ENCODE assay signal across 13 cellular contexts in the genomic region with DNA sequence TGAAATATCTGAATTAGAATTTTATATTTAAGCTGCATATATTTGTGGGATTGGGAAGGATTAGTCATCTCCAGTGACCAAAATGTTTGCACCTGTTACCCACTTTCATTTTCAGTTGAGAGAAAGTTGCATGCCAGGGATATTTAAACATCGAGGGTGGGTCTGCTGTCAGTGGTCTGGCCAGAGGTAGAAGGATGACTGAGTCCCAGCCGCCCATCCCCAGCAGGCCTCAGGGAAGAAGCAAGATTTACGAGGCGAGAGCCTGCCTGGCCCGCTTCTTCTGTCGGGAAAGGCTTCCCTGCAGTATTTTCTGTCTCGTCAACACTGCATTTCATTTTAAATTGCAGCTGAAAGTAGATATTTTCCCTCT. TPM values are rescaled to one million over a fixed set of nuclear protein-coding genes. Genes with fewer than 3 reads are reported as not detected.
DNase-seq lines count a peak whose midpoint lies in the region; ATAC-seq and TF ChIP-seq lines count a peak whose summit lies in the region.
"Had no signal": no experiment of that assay in that cellular context is flagged by ENCODE, and none has a peak within 500 bp of the region (broad histone marks: within the 10 kb centered on the region; RNA-seq: fewer than 3 reads in every experiment).

No MANE protein-coding gene starts in this region.

- WGBS in heart left ventricle, 4 donors: 59 to 68% (median 64%) methylated on average over 7 of the region's 7 CpGs

- intact Hi-C loops in heart left ventricle (cut with DNase I) (loop anchor here in 9 of 10 donors (5.0 to 10.0 kb wide), 8 partner anchors 42 to 190 kb away; partner anchors contain the start of gene RHCE (in 1 of the 9)), Right ventricle myocardium superior (cut with DNase I) (loop anchor here (5.0 kb wide), 2 partner anchors 82 to 127 kb away; no protein-coding TSS in a partner anchor)
- intact Hi-C loops in activated CD8-positive, alpha-beta T cell treated with anti-CD3 and anti-CD28 coated beads for 36 hours (cut with micrococcal nuclease): no loop called here

- no peaks in the 10 kb centered on the region for H3K9me3 Mint-ChIP-seq in activated CD8-positive, alpha-beta T cell treated with anti-CD3 and anti-CD28 coated beads for 36 hours
- H3K9me3 Mint-ChIP-seq in mesothelial cell of epicardium: no peaks in the 10 kb centered on the region
- H3K9me3 Mint-ChIP-seq in activated CD8-positive, alpha-beta memory T cell treated with anti-CD3 and anti-CD28 coated beads, Interleukin-2, amount 10 ng/mL, durations not matched to agents 7 days and 5 days (ENCODE audit: low read depth): no peaks in the 10 kb centered on the region

- H3K4me1 ChIP-seq in heart left ventricle: peaks cover 0 to 41% (median 32%) of the 10 kb centered on the region in 12 donors
- H3K4me1 ChIP-seq: pancreas had no signal

- no peaks in the 10 kb centered on the region for H3K36me3 ChIP-seq in heart left ventricle
- H3K36me3 ChIP-seq: pancreas, Peyer's patch had no signal

- H3K27me3 ChIP-seq in heart left ventricle: no peaks in the 10 kb centered on the region
- H3K27me3 ChIP-seq: pancreas, Peyer's patch had no signal

- DNase-seq in heart left ventricle (no peak), Right ventricle myocardium superior (no peak), mesothelial cell of epicardium (ENCODE audit: low spot score in 2 of 2, unreplicated experiment in 2 of 2) (no peak), HEK293T (ENCODE audit: extremely low spot score) (no peak)
- DNase-seq in activated CD8-positive, alpha-beta T cell treated with anti-CD3 and anti-CD28 coated beads for 36 hours: peak; percentile 24
- no peak for DNase-seq in activated CD8-positive, alpha-beta memory T cell treated with anti-CD3 and anti-CD28 coated beads, Interleukin-2, amount 10 ng/mL, durations not matched to agents 7 days and 5 days
- DNase-seq: DMS79 treated with DMSO at 0.1 percent for 48 hours, IMR-90, NCI-H1436 treated with DMSO at 0.1 percent for 48 hours, pancreas, Peyer's patch had no signal

- no peak for ATAC-seq in heart left ventricle
- ATAC-seq in Right ventricle myocardium superior (ENCODE audit: poor library complexity): no peak
- ATAC-seq in activated CD8-positive, alpha-beta T cell treated with anti-CD3 and anti-CD28 coated beads for 36 hours: no peak
- no peak for ATAC-seq in HG03045 (IDR thresholded peaks at IDR 0.05; ENCODE audit: unreplicated experiment)
- ATAC-seq in activated CD8-positive, alpha-beta memory T cell treated with anti-CD3 and anti-CD28 coated beads, Interleukin-2, amount 10 ng/mL, durations not matched to agents 7 days and 5 days: no peak

- POLR2A ChIA-PET in activated CD8-positive, alpha-beta T cell treated with anti-CD3 and anti-CD28 coated beads for 36 hours (lab: Charles Lee): interaction anchor here (1.0 to 2.1 kb wide), 2 partner anchors 9 to 61 kb away, joined by 5 to 7 read pairs; no protein-coding TSS in a partner anchor
- POLR2A ChIA-PET in HEK293T (lab: Yijun Ruan, JAX): no interaction called here

- TF ChIP-seq POLR2A in heart left ventricle (IDR thresholded peaks at IDR 0.05): no peak

- H3K4me3 ChIP-seq in heart left ventricle: no peak overlapping the region

- H3K4me1 Mint-ChIP-seq in activated CD8-positive, alpha-beta T cell treated with anti-CD3 and anti-CD28 coated beads for 36 hours (ENCODE audit: low read depth): peaks cover 48% of the 10 kb centered on the region
- H3K4me1 Mint-ChIP-seq in mesothelial cell of epicardium: peaks cover 15% of the 10 kb centered on the region
- peaks cover 40% of the 10 kb centered on the region for H3K4me1 Mint-ChIP-seq in activated CD8-positive, alpha-beta memory T cell treated with anti-CD3 and anti-CD28 coated beads, Interleukin-2, amount 10 ng/mL, durations not matched to agents 7 days and 5 days

- H3K27ac ChIP-seq in heart left ventricle (peak overlapping the region in 7 of 12 donors; percentile 81 to 94 (median 84)), temporal lobe (ENCODE audit: low read depth, low read length) (peak overlapping the region; percentile 38)

- H3K9me3 ChIP-seq in heart left ventricle: no peaks in the 10 kb centered on the region
- H3K9me3 ChIP-seq: pancreas, Peyer's patch had no signal

- no peak for TF ChIP-seq CTCF in heart left ventricle (IDR thresholded peaks at IDR 0.05)
- no peak for TF ChIP-seq CTCF in activated CD8-positive, alpha-beta T cell treated with anti-CD3 and anti-CD28 coated beads for 36 hours (IDR thresholded peaks at IDR 0.05)
- TF ChIP-seq CTCF in mesothelial cell of epicardium (IDR thresholded peaks at IDR 0.05; ENCODE audit: unreplicated experiment): no peak

- H3K4me3 Mint-ChIP-seq in activated CD8-positive, alpha-beta T cell treated with anti-CD3 and anti-CD28 coated beads for 36 hours: no peak overlapping the region
- H3K4me3 Mint-ChIP-seq in mesothelial cell of epicardium: no peak overlapping the region
- H3K4me3 Mint-ChIP-seq in activated CD8-positive, alpha-beta memory T cell treated with anti-CD3 and anti-CD28 coated beads, Interleukin-2, amount 10 ng/mL, durations not matched to agents 7 days and 5 days: no peak overlapping the region

- H3K36me3 Mint-ChIP-seq in activated CD8-positive, alpha-beta T cell treated with anti-CD3 and anti-CD28 coated beads for 36 hours (ENCODE audit: low read depth): no peaks in the 10 kb centered on the region
- no peaks in the 10 kb centered on the region for H3K36me3 Mint-ChIP-seq in mesothelial cell of epicardium
- H3K36me3 Mint-ChIP-seq in activated CD8-positive, alpha-beta memory T cell treated with anti-CD3 and anti-CD28 coated beads, Interleukin-2, amount 10 ng/mL, durations not matched to agents 7 days and 5 days: no peaks in the 10 kb centered on the region

- CTCF ChIA-PET in activated CD8-positive, alpha-beta T cell treated with anti-CD3 and anti-CD28 coated beads for 36 hours (lab: Charles Lee): interaction anchor here (0.7 to 2.7 kb wide), 9 partner anchors 9 to 181 kb away, joined by 3 to 9 read pairs (median 4); no protein-coding TSS in a partner anchor
- CTCF ChIA-PET in activated CD8-positive, alpha-beta memory T cell treated with anti-CD3 and anti-CD28 coated beads, Interleukin-2, amount 10 ng/mL, durations not matched to agents 7 days and 5 days (lab: Charles Lee): interaction anchor here (1.0 to 1.3 kb wide), 4 partner anchors 28 to 187 kb away, joined by 3 to 6 read pairs (median 3); no protein-coding TSS in a partner anchor
- CTCF ChIA-PET in HEK293T (lab: Yijun Ruan, JAX): no interaction called here

- H3K27ac Mint-ChIP-seq in activated CD8-positive, alpha-beta T cell treated with anti-CD3 and anti-CD28 coated beads for 36 hours: no peak overlapping the region
- H3K27ac Mint-ChIP-seq in mesothelial cell of epicardium: peak overlapping the region; percentile 47
- no peak overlapping the region for H3K27ac Mint-ChIP-seq in activated CD8-positive, alpha-beta memory T cell treated with anti-CD3 and anti-CD28 coated beads, Interleukin-2, amount 10 ng/mL, durations not matched to agents 7 days and 5 days

- peaks cover 18% of the 10 kb centered on the region for H3K27me3 Mint-ChIP-seq in activated CD8-positive, alpha-beta T cell treated with anti-CD3 and anti-CD28 coated beads for 36 hours
- H3K27me3 Mint-ChIP-seq in mesothelial cell of epicardium (ENCODE audit: low read depth): peaks cover 68% of the 10 kb centered on the region
- peaks cover 72% of the 10 kb centered on the region for H3K27me3 Mint-ChIP-seq in activated CD8-positive, alpha-beta memory T cell treated with anti-CD3 and anti-CD28 coated beads, Interleukin-2, amount 10 ng/mL, durations not matched to agents 7 days and 5 days

TF ChIP-seq in HEK293T, 16 proteins besides CTCF, POLR2A, EP300 and RAD21:
- no peak for TF ChIP-seq SP1 (IDR thresholded peaks at IDR 0.05)
- TF ChIP-seq LEF1 (IDR thresholded peaks at IDR 0.05; ENCODE audit: borderline replicate concordance): no peak
- TF ChIP-seq BHLHE40 (IDR thresholded peaks at IDR 0.05; ENCODE audit: borderline replicate concordance): no peak
- TF ChIP-seq, protein P1, sequence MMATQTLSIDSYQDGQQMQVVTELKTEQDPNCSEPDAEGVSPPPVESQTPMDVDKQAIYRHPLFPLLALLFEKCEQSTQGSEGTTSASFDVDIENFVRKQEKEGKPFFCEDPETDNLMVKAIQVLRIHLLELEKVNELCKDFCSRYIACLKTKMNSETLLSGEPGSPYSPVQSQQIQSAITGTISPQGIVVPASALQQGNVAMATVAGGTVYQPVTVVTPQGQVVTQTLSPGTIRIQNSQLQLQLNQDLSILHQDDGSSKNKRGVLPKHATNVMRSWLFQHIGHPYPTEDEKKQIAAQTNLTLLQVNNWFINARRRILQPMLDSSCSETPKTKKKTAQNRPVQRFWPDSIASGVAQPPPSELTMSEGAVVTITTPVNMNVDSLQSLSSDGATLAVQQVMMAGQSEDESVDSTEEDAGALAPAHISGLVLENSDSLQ (IDR thresholded peaks at IDR 0.05): no peak
- TF ChIP-seq SUZ12 (IDR thresholded peaks at IDR 0.05): no peak
- no peak for TF ChIP-seq FOXA1 (IDR thresholded peaks at IDR 0.05)
- no peak for TF ChIP-seq ZNF384 (IDR thresholded peaks at IDR 0.05)
- no peak for TF ChIP-seq FOXM1 (IDR thresholded peaks at IDR 0.05; ENCODE audit: borderline replicate concordance)
- no peak for TF ChIP-seq HDGF (IDR thresholded peaks at IDR 0.05; ENCODE audit: borderline replicate concordance)
- no peak for TF ChIP-seq NFRKB (IDR thresholded peaks at IDR 0.05)
- no peak for TF ChIP-seq CTBP1 (IDR thresholded peaks at IDR 0.05; ENCODE audit: borderline replicate concordance)
- no peak for TF ChIP-seq TARDBP (IDR thresholded peaks at IDR 0.05)
- TF ChIP-seq ELF4 (IDR thresholded peaks at IDR 0.05): no peak
- TF ChIP-seq FOXK2 (IDR thresholded peaks at IDR 0.05): no peak
- no peak for TF ChIP-seq L3MBTL2 (conservative IDR thresholded peaks at IDR 0.05)
- TF ChIP-seq ARNT (IDR thresholded peaks at IDR 0.05): no peak

RNA-seq across cellular contexts. Expression of gene MAN1C1, which starts 1.4 kb away (rescaled TPM):
- total RNA-seq in heart left ventricle (10 to 100 TPM; 10.5 to 25.7 (median 14.8) TPM), Right ventricle myocardium superior (17.5 TPM), mesothelial cell of epicardium (2.9 to 3.2 TPM (median 2.9 TPM) in 3 replicates), temporal lobe (6.9 TPM)
- 10 to 100 TPM in 1 of 2 donors, 1 to 10 TPM in 1; 7.7 to 10.9 TPM for polyA plus RNA-seq in heart left ventricle
- total RNA-seq in activated CD8-positive, alpha-beta T cell treated with anti-CD3 and anti-CD28 coated beads for 36 hours: 1 to 10 TPM; 3.7 to 4.4 TPM
- 10 to 100 TPM; 15.5 to 20.0 TPM for total RNA-seq in activated CD8-positive, alpha-beta memory T cell treated with anti-CD3 and anti-CD28 coated beads, Interleukin-2, amount 10 ng/mL, durations not matched to agents 7 days and 5 days
